ENCODE assay signal across 8 cellular contexts in genomic region chr12:133181238-133181959, GRCh38. TPM values are rescaled to one million over a fixed set of nuclear protein-coding genes. Genes with fewer than 3 reads are reported as not detected.
DNase-seq lines count a peak whose midpoint lies in the region; TF ChIP-seq lines count a peak whose summit lies in the region.

Gene ZNF268, plus strand, starts transcription at chr12:133181495. Its CDS starts 503 bp downstream, at chr12:133181998.

- H3K9ac ChIP-seq in ES-I3 (ENCODE audit: low read depth, low read length) (peak within 1 kb of the TSS; percentile 80), stomach smooth muscle (ENCODE audit: low read length in 2 of 2) (peak within 1 kb of the TSS; percentile 78 to 96)

- H3K4me1 ChIP-seq in ES-I3 (ENCODE audit: insufficient read depth, low read length) (no peaks in the 10 kb centered on the region), stomach smooth muscle (ENCODE audit: control insufficient read depth, insufficient read depth, low read length) (peaks cover 10% of the 10 kb centered on the region)

- no peaks in the 10 kb centered on the region for H3K27me3 Mint-ChIP-seq in neural crest cell (ENCODE audit: low read depth)

- H3K27ac Mint-ChIP-seq in neural crest cell (ENCODE audit: unreplicated experiment) = peak within 1 kb of the TSS; percentile 99

- peaks cover 47% of the 10 kb centered on the region for H3K9me3 Mint-ChIP-seq in neural crest cell

- H3K4me1 Mint-ChIP-seq in neural crest cell = peaks cover 12% of the 10 kb centered on the region

- H3K27me3 ChIP-seq in stomach smooth muscle (ENCODE audit: control insufficient read depth in 1 of 2, insufficient read depth in 2 of 2, low read length in 2 of 2) = no peaks in the 10 kb centered on the region

- H3K36me3 Mint-ChIP-seq in neural crest cell (ENCODE audit: low read depth) = peaks cover 63% of the 10 kb centered on the region

- DNase-seq in H4 (ENCODE audit: low spot score) = peak; percentile 75
- peak; percentile 82 for DNase-seq in LNCaP clone FGC (ENCODE audit: low read depth)
- peak; percentile 86 to 91 for DNase-seq in SHP77 (lab: John Stamatoyannopoulos, UW)
- peak; percentile 58 for DNase-seq in activated gamma-delta T cell (lab: John Stamatoyannopoulos, UW)
- peak; percentile 94 for DNase-seq in fibroblast of villous mesenchyme (ENCODE audit: low read depth)
- peak; percentile 94 for DNase-seq in neural crest cell (ENCODE audit: low read depth, low spot score)

- H3K9me3 ChIP-seq in ES-I3 (ENCODE audit: control insufficient read depth, insufficient read depth, low read length) (peaks cover 28% of the 10 kb centered on the region), stomach smooth muscle (ENCODE audit: control insufficient read depth in 2 of 2, low read length in 2 of 2) (peaks cover 9 to 20% of the 10 kb centered on the region in 2 donors)

- TF ChIP-seq CTCF in LNCaP clone FGC (IDR thresholded peaks at IDR 0.05; ENCODE audit: control insufficient read depth, extremely low read depth, insufficient read depth) (peak; percentile 74), fibroblast of villous mesenchyme (IDR thresholded peaks at IDR 0.05; ENCODE audit: insufficient read depth, low read depth, low read length) (peak; percentile 85), neural crest cell (conservative IDR thresholded peaks at IDR 0.05) (peak; percentile 87)

- H3K36me3 ChIP-seq in ES-I3 (ENCODE audit: insufficient read depth, low read length) (peaks cover 7% of the 10 kb centered on the region; the same call in 1 of the 2 replicates), stomach smooth muscle (ENCODE audit: control insufficient read depth in 2 of 2, insufficient read depth in 2 of 2, low read length in 2 of 2) (peaks cover 16 to 23% of the 10 kb centered on the region in 2 donors)

- peak within 1 kb of the TSS; percentile 95 for H3K4me3 Mint-ChIP-seq in neural crest cell

- peak within 1 kb of the TSS; percentile 76 for H3K27ac ChIP-seq in stomach smooth muscle (ENCODE audit: low read length)

- H3K4me3 ChIP-seq in LNCaP clone FGC (ENCODE audit: low read depth, low read length) (peak within 1 kb of the TSS; percentile 96), fibroblast of villous mesenchyme (ENCODE audit: low read depth, low read length) (peak within 1 kb of the TSS; percentile 100), stomach smooth muscle (ENCODE audit: low read length in 2 of 2) (peak within 1 kb of the TSS; percentile 96 to 100)

RNA-seq across cellular contexts. Expression of gene ZNF268, which starts in this region (rescaled TPM):
- 12.9 and 16.9 TPM in 2 replicates for total RNA-seq in H4 (2014; rRNA removed; shearing (Covaris generic))
- 19.6 and 23.3 TPM in 2 replicates for total RNA-seq in fibroblast of villous mesenchyme
- total RNA-seq in neural crest cell = 36.2 and 36.7 TPM in 2 replicates

Comparison
In these comparisons a context has a peak if more than half of its experiments do, and no peak if none do; other contexts are left out.
1. Peak in every context shown above with its lines: DNase-seq, H3K4me3 ChIP-seq and H3K27ac ChIP-seq.